17 cellular contexts compared by ENCODE assay signal in genomic region chr14:24252289-24253124, GRCh38. TPM values are rescaled to one million over a fixed set of nuclear protein-coding genes. Genes with fewer than 3 reads are reported as not detected.
DNase-seq lines count a peak whose midpoint lies in the region; ATAC-seq and TF ChIP-seq lines count a peak whose summit lies in the region.
"Had no signal": no experiment of that assay in that cellular context is flagged by ENCODE, and none has a peak within 500 bp of the region (broad histone marks: within the 10 kb centered on the region; RNA-seq: fewer than 3 reads in every experiment).

No MANE protein-coding gene starts in this region.

- DNase-seq in HFFc6 (no peak), T-helper 17 cell (no peak), mesenchymal stem cell (no peak), smooth muscle cell (lab: John Stamatoyannopoulos, UW; ENCODE audit: unreplicated experiment) (no peak), NCI-H2029 treated with DMSO at 0.1 percent for 48 hours (lab: John Stamatoyannopoulos, UW) (no peak), DMS79 treated with DMSO at 0.1 percent for 48 hours (lab: John Stamatoyannopoulos, UW) (no peak)
- DNase-seq in stimulated activated CD4-positive, alpha-beta T cell treated with anti-CD3 and anti-CD28 coated beads, Interleukin-12 subunit alpha, Interleukin-12 subunit beta, amount 100 ng/mL, for 4 hours, result no peak
- DNase-seq: CD4-positive, CD25-positive, alpha-beta regulatory T cell; DMS79; NCI-H1105; NCI-H146; NCI-H2081; NCI-H2171 treated with DMSO at 0.1 percent for 48 hours; NCI-H446; NCI-H526 had no signal

- H2AFZ ChIP-seq in mesenchymal stem cell (ENCODE audit: low read depth, low read length), result no peak overlapping the region
- H2AFZ ChIP-seq in smooth muscle cell (ENCODE audit: low read depth), result no peak overlapping the region

- H3K9me3 ChIP-seq in T-helper 17 cell (ENCODE audit: control insufficient read depth, low read length, poor library complexity, severe bottlenecking), result no peaks in the 10 kb centered on the region
- no peaks in the 10 kb centered on the region for H3K9me3 ChIP-seq in mesenchymal stem cell (ENCODE audit: control insufficient read depth, low read length)
- H3K9me3 ChIP-seq in smooth muscle cell (replicated peaks; ENCODE audit: low read depth), result no peaks in the 10 kb centered on the region
- H3K9me3 ChIP-seq: Peyer's patch had no signal

- H3F3A ChIP-seq in smooth muscle cell (ENCODE audit: low read depth), result no peaks in the 10 kb centered on the region

- no peaks in the 10 kb centered on the region for H4K20me1 ChIP-seq in smooth muscle cell (ENCODE audit: low read depth)

- H4K8ac ChIP-seq in mesenchymal stem cell (ENCODE audit: low read length), result peak overlapping the region; percentile 39

- ATAC-seq in T-helper 17 cell, result no peak

- H3K18ac ChIP-seq in mesenchymal stem cell (ENCODE audit: low read depth in 1 of 2, low read length in 2 of 2), result no peak overlapping the region

- no peak overlapping the region for H2BK120ac ChIP-seq in mesenchymal stem cell (ENCODE audit: low read depth, low read length)

- no peak overlapping the region for H2AK5ac ChIP-seq in mesenchymal stem cell (ENCODE audit: low read length, severe bottlenecking)

- H3K27me3 Mint-ChIP-seq in HFFc6 (ENCODE audit: insufficient read depth), result peaks cover 6% of the 10 kb centered on the region; the same call in 1 of the 2 replicates
- H3K27me3 Mint-ChIP-seq in T-helper 17 cell, result no peaks in the 10 kb centered on the region
- H3K27me3 Mint-ChIP-seq: CD4-positive, CD25-positive, alpha-beta regulatory T cell had no signal

- H3K36me3 ChIP-seq in mesenchymal stem cell (ENCODE audit: control insufficient read depth in 1 of 2, insufficient read depth in 2 of 2, low read depth in 1 of 2, low read length in 2 of 2) (peaks cover 18 to 22% of the 10 kb centered on the region in 2 experiments), smooth muscle cell (ENCODE audit: low read depth) (no peaks in the 10 kb centered on the region)

- H3K4me3 Mint-ChIP-seq in HFFc6, result no peak overlapping the region
- H3K4me3 Mint-ChIP-seq in T-helper 17 cell, result no peak overlapping the region
- H3K4me3 Mint-ChIP-seq: CD4-positive, CD25-positive, alpha-beta regulatory T cell had no signal

- H2BK5ac ChIP-seq in mesenchymal stem cell (ENCODE audit: low read depth, low read length, poor library complexity, severe bottlenecking), result no peak overlapping the region

- H3K4me2 ChIP-seq in mesenchymal stem cell (ENCODE audit: low read length, poor library complexity, severe bottlenecking) (no peak overlapping the region), smooth muscle cell (peak overlapping the region; percentile 32)
- H3K4me2 ChIP-seq: KMS-11 had no signal

- H3K27me3 ChIP-seq in mesenchymal stem cell (ENCODE audit: control insufficient read depth in 1 of 2, insufficient read depth in 1 of 2, low read length in 2 of 2) (no peaks in the 10 kb centered on the region), smooth muscle cell (ENCODE audit: low read depth) (no peaks in the 10 kb centered on the region)
- H3K27me3 ChIP-seq: Peyer's patch had no signal

- peaks cover 13% of the 10 kb centered on the region for H3K4me1 Mint-ChIP-seq in HFFc6 (ENCODE audit: low read depth)
- H3K4me1 Mint-ChIP-seq in T-helper 17 cell, result peaks cover 15% of the 10 kb centered on the region

- TF ChIP-seq CTCF in HFFc6 (IDR thresholded peaks at IDR 0.05) (no peak), smooth muscle cell (IDR thresholded peaks at IDR 0.05; ENCODE audit: borderline replicate concordance, insufficient read depth, poor library complexity, severe bottlenecking) (no peak)

- no peaks in the 10 kb centered on the region for H3K79me1 ChIP-seq in mesenchymal stem cell (replicated peaks; ENCODE audit: low read length, poor library complexity, severe bottlenecking)

- WGBS in mesenchymal stem cell, result 87% methylated on average over 11 of the region's 11 CpGs
- WGBS in smooth muscle cell (ENCODE audit: low lambda C conversion rate), result 87% methylated on average over 11 of the region's 11 CpGs

- H3K36me3 Mint-ChIP-seq in HFFc6 (ENCODE audit: low read depth), result no peaks in the 10 kb centered on the region
- peaks cover 6% of the 10 kb centered on the region for H3K36me3 Mint-ChIP-seq in T-helper 17 cell (ENCODE audit: low read depth)

- H3K4me3 ChIP-seq in mesenchymal stem cell (ENCODE audit: insufficient read depth in 1 of 2, low read depth in 1 of 2, low read length in 2 of 2) (no peak overlapping the region), smooth muscle cell (no peak overlapping the region)
- H3K4me3 ChIP-seq: Peyer's patch had no signal

- no peak overlapping the region for H2BK15ac ChIP-seq in mesenchymal stem cell (ENCODE audit: low read depth, poor library complexity, severe bottlenecking)

- no peak overlapping the region for H4K91ac ChIP-seq in mesenchymal stem cell (ENCODE audit: low read length)

- H3K27ac Mint-ChIP-seq in HFFc6 (peak overlapping the region; percentile 27; the same call in 1 of the 2 replicates), T-helper 17 cell (peak overlapping the region; percentile 19)

- H2BK12ac ChIP-seq in mesenchymal stem cell (ENCODE audit: low read length in 2 of 2), result no peak overlapping the region

- H3K27ac ChIP-seq in mesenchymal stem cell (ENCODE audit: low read length, poor library complexity, severe bottlenecking) (no peak overlapping the region), smooth muscle cell (ENCODE audit: low read depth) (peak overlapping the region; percentile 90)
- H3K27ac ChIP-seq: KMS-11, Peyer's patch had no signal

- H3K9ac ChIP-seq in mesenchymal stem cell (ENCODE audit: low read length), result no peak overlapping the region
- H3K9ac ChIP-seq in smooth muscle cell (ENCODE audit: low read depth), result peak overlapping the region; percentile 67
- H3K9ac ChIP-seq: KMS-11 had no signal

- H3K4me1 ChIP-seq in mesenchymal stem cell (ENCODE audit: control insufficient read depth, insufficient read depth, low read depth, low read length) (peaks cover 8% of the 10 kb centered on the region), smooth muscle cell (ENCODE audit: low read depth) (peaks cover 4% of the 10 kb centered on the region)
- H3K4me1 ChIP-seq: Peyer's patch had no signal

- no peak overlapping the region for H3K4ac ChIP-seq in mesenchymal stem cell (ENCODE audit: low read depth in 1 of 2, low read length in 2 of 2)

- H3K79me2 ChIP-seq in smooth muscle cell (ENCODE audit: low read depth), result no peaks in the 10 kb centered on the region

- H3K14ac ChIP-seq in mesenchymal stem cell (ENCODE audit: low read length in 2 of 2), result no peak overlapping the region

- no peaks in the 10 kb centered on the region for H3K9me3 Mint-ChIP-seq in HFFc6
- H3K9me3 Mint-ChIP-seq: CD4-positive, CD25-positive, alpha-beta regulatory T cell had no signal

- no peak overlapping the region for H3K23ac ChIP-seq in mesenchymal stem cell (ENCODE audit: low read length in 2 of 2)

RNA-seq across cellular contexts. Expression of gene TINF2, which starts 10.1 kb away (rescaled TPM):
- total RNA-seq in HFFc6 (2021; fragmentation: NEBNext Ultra II Directional; extraction: Animal tissue kit (Norgen Biotek cat#: 25700)), result 10 to 100 TPM; 54.2 to 73.4 (median 67.5) TPM
- total RNA-seq in T-helper 17 cell, result 100 to 1,000 TPM; 106 to 107 TPM
- 64.4 TPM for polyA plus RNA-seq in mesenchymal stem cell (2013, experiment 1 of 2)
- polyA plus RNA-seq in mesenchymal stem cell (2013, experiment 2 of 2), result 71.9 TPM
- total RNA-seq in smooth muscle cell, result 27.9 and 38.8 TPM in 2 replicates
- polyA plus RNA-seq in smooth muscle cell, result 43.6 and 52.5 TPM in 2 replicates

RNA-seq across cellular contexts. Expression of gene TGM1, which starts 10.5 kb away (rescaled TPM):
- total RNA-seq in HFFc6 (2021; fragmentation: NEBNext Ultra II Directional; extraction: Animal tissue kit (Norgen Biotek cat#: 25700)), result 1 to 10 TPM in 5 of 6 experiments, under 1 TPM in 1; 0.97 to 2.9 (median 1.3) TPM
- total RNA-seq in T-helper 17 cell (1 to 10 TPM; 3.4 to 4.3 TPM), smooth muscle cell (4.1 and 13.6 TPM in 2 replicates)
- polyA plus RNA-seq in mesenchymal stem cell (2013, experiment 1 of 2), result 0.41 TPM
- 0.36 TPM for polyA plus RNA-seq in mesenchymal stem cell (2013, experiment 2 of 2)
- 1.6 and 7.7 TPM in 2 replicates for polyA plus RNA-seq in smooth muscle cell
- polyA plus RNA-seq: CD4-positive, CD25-positive, alpha-beta regulatory T cell had no signal

RNA-seq across cellular contexts. Expression of gene RABGGTA, which starts 18.9 kb away (rescaled TPM):
- total RNA-seq in HFFc6 (2021; fragmentation: NEBNext Ultra II Directional; extraction: Animal tissue kit (Norgen Biotek cat#: 25700)), result 10 to 100 TPM; 25.4 to 31.4 (median 27.3) TPM
- total RNA-seq in T-helper 17 cell, result 10 to 100 TPM; 54.4 to 72.1 TPM
- polyA plus RNA-seq in mesenchymal stem cell (2013, experiment 1 of 2), result 22.6 TPM
- 21.5 TPM for polyA plus RNA-seq in mesenchymal stem cell (2013, experiment 2 of 2)
- 15.4 and 18.5 TPM in 2 replicates for total RNA-seq in smooth muscle cell
- polyA plus RNA-seq in smooth muscle cell, result 33.4 and 38.2 TPM in 2 replicates

RNA-seq across cellular contexts. Expression of gene GMPR2, which starts 19.8 kb away (rescaled TPM):
- total RNA-seq in HFFc6 (2021; fragmentation: NEBNext Ultra II Directional; extraction: Animal tissue kit (Norgen Biotek cat#: 25700)), result 10 to 100 TPM; 70.6 to 76.7 (median 73.6) TPM
- total RNA-seq in T-helper 17 cell (10 to 100 TPM; 37.0 to 44.0 TPM), smooth muscle cell (38.8 and 65.0 TPM in 2 replicates)
- polyA plus RNA-seq in mesenchymal stem cell (2013, experiment 1 of 2), result 51.5 TPM
- polyA plus RNA-seq in mesenchymal stem cell (2013, experiment 2 of 2), result 50.5 TPM
- 43.4 and 55.9 TPM in 2 replicates for polyA plus RNA-seq in smooth muscle cell

RNA-seq across cellular contexts. Expression of gene NEDD8, which starts 20.3 kb away (rescaled TPM):
- 100 to 1,000 TPM; 309 to 401 (median 372) TPM for total RNA-seq in HFFc6 (2021; fragmentation: NEBNext Ultra II Directional; extraction: Animal tissue kit (Norgen Biotek cat#: 25700))
- 10 to 100 TPM; 90.0 to 99.5 TPM for total RNA-seq in T-helper 17 cell
- 423 TPM for polyA plus RNA-seq in mesenchymal stem cell (2013, experiment 1 of 2)
- polyA plus RNA-seq in mesenchymal stem cell (2013, experiment 2 of 2), result 424 TPM
- total RNA-seq in smooth muscle cell, result 209 and 211 TPM in 2 replicates
- polyA plus RNA-seq in smooth muscle cell, result 375 and 432 TPM in 2 replicates
